8 cellular contexts compared by ENCODE assay signal in the genomic region with DNA sequence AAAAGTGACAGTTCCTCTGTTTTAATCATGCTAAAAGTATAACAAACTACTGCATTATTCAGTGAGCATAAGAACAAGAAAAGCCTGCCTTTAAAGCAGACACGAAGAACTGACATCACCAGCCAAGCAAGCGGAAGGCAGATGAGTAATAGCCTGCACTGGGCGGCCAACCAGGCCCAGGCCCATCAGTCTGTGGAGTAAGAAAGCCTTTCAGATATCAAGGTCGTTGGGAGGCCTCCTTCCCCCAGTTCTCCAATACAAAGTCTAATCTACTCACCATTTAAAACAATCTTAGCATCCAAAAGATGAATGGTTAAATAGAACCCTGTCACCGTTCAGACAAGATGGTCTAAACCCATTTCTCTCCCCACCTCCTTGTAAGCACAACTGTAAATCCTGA.
DNase-seq lines count a peak whose midpoint lies in the region; ATAC-seq lines count a peak whose summit lies in the region.

No MANE protein-coding gene starts in this region.

- no peaks in the 10 kb centered on the region; the same call in 1 of the 2 replicates for H3K36me3 ChIP-seq in ACC112 (ENCODE audit: insufficient read depth, low read length)

- H3K4me3 ChIP-seq in ACC112 (ENCODE audit: low read depth, low read length), result peak overlapping the region; percentile 60

- ATAC-seq in HG02981 (IDR thresholded peaks at IDR 0.05; ENCODE audit: unreplicated experiment) (peak; percentile 52), HG03521 (IDR thresholded peaks at IDR 0.05; ENCODE audit: unreplicated experiment) (no peak)
- ATAC-seq in stimulated activated memory B cell treated with anti-CD40 and anti-IgM and Interleukin-4, amounts not matched to agents 10 μg/mL and 1 μg/mL and 100 μg/mL, for 72 hours, result peak; percentile 89

- H2AFZ ChIP-seq in ACC112 (ENCODE audit: low read length, unreplicated experiment), result peak overlapping the region; percentile 75

- H3K27ac Mint-ChIP-seq in stimulated activated memory B cell treated with anti-CD40 and anti-IgM and Interleukin-4, amounts not matched to agents 10 μg/mL and 1 μg/mL and 100 μg/mL, for 72 hours, result peak overlapping the region; percentile 33

- no peaks in the 10 kb centered on the region for H3K27me3 Mint-ChIP-seq in stimulated activated memory B cell treated with anti-CD40 and anti-IgM and Interleukin-4, amounts not matched to agents 10 μg/mL and 1 μg/mL and 100 μg/mL, for 72 hours

- no peaks in the 10 kb centered on the region for H3K9me3 Mint-ChIP-seq in stimulated activated memory B cell treated with anti-CD40 and anti-IgM and Interleukin-4, amounts not matched to agents 10 μg/mL and 1 μg/mL and 100 μg/mL, for 72 hours

- no peak overlapping the region for H3K4me3 Mint-ChIP-seq in stimulated activated memory B cell treated with anti-CD40 and anti-IgM and Interleukin-4, amounts not matched to agents 10 μg/mL and 1 μg/mL and 100 μg/mL, for 72 hours

- peaks cover 33% of the 10 kb centered on the region for H3K4me1 Mint-ChIP-seq in stimulated activated memory B cell treated with anti-CD40 and anti-IgM and Interleukin-4, amounts not matched to agents 10 μg/mL and 1 μg/mL and 100 μg/mL, for 72 hours

- H3K4me1 ChIP-seq in ACC112 (ENCODE audit: control insufficient read depth, insufficient read depth, low read length, unreplicated experiment), result peaks cover 71% of the 10 kb centered on the region

- peak overlapping the region; percentile 99 for H3K27ac ChIP-seq in ACC112 (ENCODE audit: low read depth, low read length)

- peak; percentile 92 for DNase-seq in astrocyte of the hippocampus (ENCODE audit: low read depth, low spot score)
- DNase-seq in islet precursor cell, result peak; percentile 83
- DNase-seq in NCI-H524 treated with DMSO at 0.1 percent for 48 hours (lab: John Stamatoyannopoulos, UW), result no peak
- no peak for DNase-seq in SIG-M5 treated with dmso at 0.1 percent for 504 hours (lab: John Stamatoyannopoulos, UW; ENCODE audit: unreplicated experiment)

- H3K79me2 ChIP-seq in ACC112 (ENCODE audit: control insufficient read depth, insufficient read depth, low read length, unreplicated experiment), result peaks cover 28% of the 10 kb centered on the region

- peaks cover 4% of the 10 kb centered on the region for H3K36me3 Mint-ChIP-seq in stimulated activated memory B cell treated with anti-CD40 and anti-IgM and Interleukin-4, amounts not matched to agents 10 μg/mL and 1 μg/mL and 100 μg/mL, for 72 hours

- H3K27me3 ChIP-seq in ACC112 (ENCODE audit: insufficient read depth, low read length), result no peaks in the 10 kb centered on the region

Comparison
In these comparisons a context has a peak if more than half of its experiments do, and no peak if none do; other contexts are left out.
1. DNase-seq: peak in astrocyte of the hippocampus (single experiment) and islet precursor cell (single experiment); none in NCI-H524 treated with DMSO at 0.1 percent for 48 hours (single experiment) and SIG-M5 treated with dmso at 0.1 percent for 504 hours (single experiment).